ENCODE assay signal across 8 cellular contexts in genomic region chr4:17614416-17615299, GRCh38. TPM values are rescaled to one million over a fixed set of nuclear protein-coding genes. Genes with fewer than 3 reads are reported as not detected.
DNase-seq lines count a peak whose midpoint lies in the region; ATAC-seq and TF ChIP-seq lines count a peak whose summit lies in the region.

MED28 (plus strand) TSS chr4:17614641; CDS start chr4:17614655, 14 bp downstream.

- H3K9me3 Mint-ChIP-seq in IgD-negative memory B cell, result no peaks in the 10 kb centered on the region

- H3K9me2 ChIP-seq in PC-9 (ENCODE audit: insufficient read depth), result no peaks in the 10 kb centered on the region

- peak; percentile 94 for ATAC-seq in GM21529 (IDR thresholded peaks at IDR 0.05; ENCODE audit: unreplicated experiment)

- H3K27me3 Mint-ChIP-seq in IgD-negative memory B cell, result no peaks in the 10 kb centered on the region

- H3K4me1 Mint-ChIP-seq in IgD-negative memory B cell, result peaks cover 21 to 27% (median 26%) of the 10 kb centered on the region in 3 donors

- H3K4me3 Mint-ChIP-seq in IgD-negative memory B cell, result peak within 1 kb of the TSS; percentile 93 to 100 (median 96)

- POLR2A ChIA-PET in PC-9 (lab: Charles Lee; ENCODE audit: unreplicated experiment), result interaction anchor here (0.6 kb wide), 1 partner anchor 37 kb away, joined by 4 read pairs; no protein-coding TSS in a partner anchor

- BruUV-seq in PC-9 (replicated peaks; lab: Mats Ljungman, UMichigan), result TSS peak; percentile 77

- H3K27me3 ChIP-seq in PC-9 (ENCODE audit: insufficient read depth, low read depth), result no peaks in the 10 kb centered on the region
- H3K27me3 ChIP-seq in esophagus (ENCODE audit: control insufficient read depth in 1 of 2, insufficient read depth in 2 of 2, low read length in 2 of 2), result no peaks in the 10 kb centered on the region
- H3K27me3 ChIP-seq in mucosa of stomach (ENCODE audit: control insufficient read depth, insufficient read depth, low read length), result no peaks in the 10 kb centered on the region

- no peaks in the 10 kb centered on the region for H3K36me3 ChIP-seq in PC-9 (ENCODE audit: low read depth)
- peaks cover 0 to 8% of the 10 kb centered on the region in 2 donors for H3K36me3 ChIP-seq in esophagus (ENCODE audit: control insufficient read depth in 2 of 2, insufficient read depth in 2 of 2, low read length in 1 of 2)
- no peaks in the 10 kb centered on the region for H3K36me3 ChIP-seq in mucosa of stomach (ENCODE audit: control insufficient read depth, insufficient read depth, low read length)

- DNase-seq in DMS153 (lab: John Stamatoyannopoulos, UW), result peak; percentile 32
- peak; percentile 81 to 87 for DNase-seq in PC-9
- peak; percentile 90 for DNase-seq in activated T-cell treated with anti-CD3 and anti-CD28 coated beads, Interleukin-2, amount 50 U/mL, for 1 hour
- peak; percentile 87 to 92 for DNase-seq in stimulated activated CD8-positive, alpha-beta memory T cell treated with anti-CD3 and anti-CD28 coated beads, Interleukin-7, amount 100 ng/mL, for 1 hour (ENCODE audit: low read depth in 2 of 2)

- H3K27ac ChIP-seq in PC-9 (peak within 1 kb of the TSS; percentile 51), esophagus (ENCODE audit: low read depth in 2 of 2, low read length in 1 of 2) (peak within 1 kb of the TSS; percentile 59 to 91)

- peak within 1 kb of the TSS; percentile 85 for H2AFZ ChIP-seq in PC-9

- H3K4me3 ChIP-seq in PC-9 (peak within 1 kb of the TSS; percentile 72), esophagus (ENCODE audit: low read depth in 1 of 2, low read length in 2 of 2) (peak within 1 kb of the TSS; percentile 75 to 99), mucosa of stomach (ENCODE audit: low read length) (peak within 1 kb of the TSS; percentile 96)

- peak within 1 kb of the TSS; percentile 80 for H3K4me2 ChIP-seq in PC-9

- H3K9me3 ChIP-seq in PC-9 (ENCODE audit: insufficient read depth, low read depth), result no peaks in the 10 kb centered on the region
- no peaks in the 10 kb centered on the region for H3K9me3 ChIP-seq in esophagus (ENCODE audit: control insufficient read depth in 2 of 2, insufficient read depth in 1 of 2, low read depth in 1 of 2, low read length in 1 of 2)
- H3K9me3 ChIP-seq in mucosa of stomach (ENCODE audit: control insufficient read depth, low read length), result no peaks in the 10 kb centered on the region

- peaks cover 5% of the 10 kb centered on the region; the same call in 1 of the 2 replicates for H3F3A ChIP-seq in PC-9 (ENCODE audit: insufficient read depth, low read depth)

- WGBS in esophagus, 2 donors, result 0% methylated on average over 46 of the region's 46 CpGs

- H3K4me1 ChIP-seq in PC-9 (replicated peaks; ENCODE audit: insufficient read depth) (no peaks in the 10 kb centered on the region), esophagus (ENCODE audit: control insufficient read depth in 2 of 2, insufficient read depth in 2 of 2, low read length in 1 of 2) (peaks cover 7 to 9% of the 10 kb centered on the region in 2 donors), mucosa of stomach (ENCODE audit: control insufficient read depth, insufficient read depth, low read length) (peaks cover 14% of the 10 kb centered on the region)

- peaks cover 5% of the 10 kb centered on the region; the same call in 1 of the 2 replicates for H4K20me1 ChIP-seq in PC-9 (ENCODE audit: insufficient read depth)

- H3K9ac ChIP-seq in mucosa of stomach (ENCODE audit: low read length), result peak within 1 kb of the TSS; percentile 95

- H3K79me2 ChIP-seq in PC-9 (ENCODE audit: low read depth), result peaks cover 35% of the 10 kb centered on the region

- H3K27ac Mint-ChIP-seq in IgD-negative memory B cell, result peak within 1 kb of the TSS; percentile 92 to 99 (median 98)

- H3K36me3 Mint-ChIP-seq in IgD-negative memory B cell, result peaks cover 2% of the 10 kb centered on the region

- CTCF ChIA-PET in PC-9 (lab: Charles Lee), result no interaction called here

- intact Hi-C loops in PC-9 (cut with micrococcal nuclease; ENCODE audit: unreplicated experiment), result loop anchor here (2.0 kb wide), 2 partner anchors 38 to 196 kb away; partner anchors contain the start of genes DCAF16, LAP3 and NCAPG

- TF ChIP-seq CTCF in PC-9 (conservative IDR thresholded peaks at IDR 0.05), result no peak

RNA-seq across cellular contexts. Expression of gene MED28, which starts in this region (rescaled TPM):
- polyA plus RNA-seq in IgD-negative memory B cell (37.7 TPM), esophagus (1 to 10 TPM; 5.0 to 9.8 TPM)
- total RNA-seq in PC-9 (2021), result 39.0 and 43.1 TPM in 2 replicates

Comparison
In these comparisons a context has a peak if more than half of its experiments do, and no peak if none do; other contexts are left out.
1. Peak in every context shown above with its lines: DNase-seq, ATAC-seq, H3K4me3 ChIP-seq and H3K27ac ChIP-seq.
2. DNase-seq: peak in every context shown above with its lines; median percentile 90 in activated T-cell treated with anti-CD3 and anti-CD28 coated beads, Interleukin-2, amount 50 U/mL, for 1 hour; 90 in stimulated activated CD8-positive, alpha-beta memory T cell treated with anti-CD3 and anti-CD28 coated beads, Interleukin-7, amount 100 ng/mL, for 1 hour; 84 in PC-9; 32 in DMS153.